Comparison of ENCODE assay signal across 21 cellular contexts in the genomic region with DNA sequence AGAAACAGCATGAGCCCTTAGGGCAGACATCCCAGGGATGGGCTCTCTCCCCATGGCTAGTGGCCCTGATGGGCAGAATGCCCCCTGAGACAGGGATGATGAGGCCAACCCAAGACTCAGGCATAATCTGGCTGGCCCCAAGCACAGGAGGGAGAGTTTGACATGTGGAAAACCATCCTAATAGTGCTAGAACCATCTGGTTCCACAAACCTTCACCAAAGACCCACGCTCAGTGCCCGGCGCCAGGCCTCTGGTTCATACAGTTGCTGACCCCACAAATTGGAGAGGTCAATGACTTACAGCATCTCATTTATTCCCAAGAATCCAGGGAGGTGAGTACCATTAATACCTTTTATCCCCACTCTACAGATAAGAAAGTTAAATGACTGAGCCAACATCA.
DNase-seq lines count a peak whose midpoint lies in the region; ATAC-seq and TF ChIP-seq lines count a peak whose summit lies in the region.
"Had no signal": no experiment of that assay in that cellular context is flagged by ENCODE, and none has a peak within 500 bp of the region (broad histone marks: within the 10 kb centered on the region; RNA-seq: fewer than 3 reads in every experiment).

No MANE protein-coding gene starts in this region.

- H4K20me1 ChIP-seq in osteoblast (ENCODE audit: insufficient read depth, low read length), result peaks cover 62% of the 10 kb centered on the region

- peak overlapping the region in 4 of 7 donors; percentile 2 to 72 (median 68) for H3K27ac Mint-ChIP-seq in CD14-positive monocyte
- peak overlapping the region; percentile 81 for H3K27ac Mint-ChIP-seq in chondrocyte (ENCODE audit: unreplicated experiment)
- H3K27ac Mint-ChIP-seq: CD4-positive, alpha-beta T cell; stimulated activated naive B cell treated with anti-CD40 and anti-IgM and Interleukin-4, amounts not matched to agents 10 μg/mL and 1 μg/mL and 100 μg/mL, for 72 hours; T-helper 1 cell treated with Interleukin-12 subunit alpha and Interleukin-12 subunit beta and Interleukin-4 antibody, amounts not matched to agents 30 μg/mL and 1 μg/mL, for 36 hours had no signal

- H3K36me3 ChIP-seq in osteoblast (ENCODE audit: insufficient read depth, low read length) (peaks cover 17% of the 10 kb centered on the region), suprapubic skin (no peaks in the 10 kb centered on the region)
- H3K36me3 ChIP-seq: HAP-1 had no signal

- DNase-seq in CD14-positive monocyte (ENCODE audit: low spot score) (no peak), chondrocyte (ENCODE audit: low spot score) (peak; percentile 61), osteoblast (ENCODE audit: insufficient read length, low spot score, missing footprints) (peak; percentile 56), suprapubic skin (ENCODE audit: low spot score in 2 of 2) (no peak), NCI-H526 treated with DMSO at 0.1 percent for 48 hours (lab: John Stamatoyannopoulos, UW) (no peak), NCI-H524 (lab: John Stamatoyannopoulos, UW) (no peak), omental fat pad (ENCODE audit: low spot score) (no peak)
- DNase-seq: activated gamma-delta T cell treated with Interleukin-2 at 50 U/mL for 16 hours; CD4-positive, alpha-beta T cell; GDM1; hippocampal formation; NCI-H187 treated with DMSO at 0.1 percent for 48 hours; NCI-H2227 treated with DMSO at 0.1 percent for 48 hours; stimulated activated naive B cell treated with anti-CD40 and anti-IgM and Interleukin-4, amounts not matched to agents 10 μg/mL and 1 μg/mL and 100 μg/mL, for 72 hours had no signal

- no peak overlapping the region for H3K27ac ChIP-seq in osteoblast (ENCODE audit: low read depth, low read length)
- peak overlapping the region; percentile 88 for H3K27ac ChIP-seq in suprapubic skin
- H3K27ac ChIP-seq: SJSA1, VCaP had no signal

- no peak overlapping the region for H3K4me3 ChIP-seq in osteoblast (ENCODE audit: insufficient read depth, low read length)
- no peak overlapping the region for H3K4me3 ChIP-seq in suprapubic skin
- H3K4me3 ChIP-seq: HAP-1, K562, SJSA1 had no signal

- H2AFZ ChIP-seq in osteoblast (ENCODE audit: low read length), result no peak overlapping the region

- peaks cover 58% of the 10 kb centered on the region for H3K4me1 Mint-ChIP-seq in CD14-positive monocyte
- H3K4me1 Mint-ChIP-seq in chondrocyte (ENCODE audit: low read depth), result peaks cover 91% of the 10 kb centered on the region

- intact Hi-C loops in CD14-positive monocyte (cut with micrococcal nuclease), result loop anchor here in 1 of 2 donors (5.0 kb wide), 1 partner anchor 40 kb away; no protein-coding TSS in a partner anchor

- H3K36me3 Mint-ChIP-seq in CD14-positive monocyte, result peaks cover 10 to 26% of the 10 kb centered on the region in 2 donors
- peaks cover 9% of the 10 kb centered on the region for H3K36me3 Mint-ChIP-seq in chondrocyte (ENCODE audit: low read depth)
- H3K36me3 Mint-ChIP-seq: stimulated activated naive B cell treated with anti-CD40 and anti-IgM and Interleukin-4, amounts not matched to agents 10 μg/mL and 1 μg/mL and 100 μg/mL, for 72 hours had no signal

- H3K27me3 Mint-ChIP-seq in CD14-positive monocyte (ENCODE audit: low read depth in 3 of 3) (peaks cover 0 to 18% (median 9%) of the 10 kb centered on the region in 3 donors), chondrocyte (ENCODE audit: low read depth) (no peaks in the 10 kb centered on the region)

- no peak for TF ChIP-seq EP300 in suprapubic skin (IDR thresholded peaks at IDR 0.05)

- no peak for TF ChIP-seq POLR2A in suprapubic skin (IDR thresholded peaks at IDR 0.05)

- no peak overlapping the region for H3K4me3 Mint-ChIP-seq in CD14-positive monocyte
- H3K4me3 Mint-ChIP-seq in chondrocyte (ENCODE audit: unreplicated experiment), result no peak overlapping the region
- H3K4me3 Mint-ChIP-seq: CD4-positive, alpha-beta T cell; nephron; stimulated activated naive B cell treated with anti-CD40 and anti-IgM and Interleukin-4, amounts not matched to agents 10 μg/mL and 1 μg/mL and 100 μg/mL, for 72 hours; T-helper 1 cell treated with Interleukin-12 subunit alpha and Interleukin-12 subunit beta and Interleukin-4 antibody, amounts not matched to agents 30 μg/mL and 1 μg/mL, for 36 hours had no signal

- TF ChIP-seq CTCF in CD14-positive monocyte (IDR thresholded peaks at IDR 0.05), result no peak
- no peak for TF ChIP-seq CTCF in chondrocyte (IDR thresholded peaks at IDR 0.05)
- no peak for TF ChIP-seq CTCF in osteoblast (IDR thresholded peaks at IDR 0.05; ENCODE audit: extremely low read depth, low read depth, low read length)
- TF ChIP-seq CTCF in suprapubic skin (IDR thresholded peaks at IDR 0.05), result no peak
- TF ChIP-seq CTCF in omental fat pad (IDR thresholded peaks at IDR 0.05), result no peak

- peaks cover 37% of the 10 kb centered on the region for H3K79me2 ChIP-seq in osteoblast (ENCODE audit: insufficient read depth, low read length)

- H3K9me3 Mint-ChIP-seq in CD14-positive monocyte, result peaks cover 0 to 3% (median 0%) of the 10 kb centered on the region in 7 donors
- no peaks in the 10 kb centered on the region for H3K9me3 Mint-ChIP-seq in chondrocyte (ENCODE audit: low read depth)
- H3K9me3 Mint-ChIP-seq: CD4-positive, alpha-beta T cell; nephron; stimulated activated naive B cell treated with anti-CD40 and anti-IgM and Interleukin-4, amounts not matched to agents 10 μg/mL and 1 μg/mL and 100 μg/mL, for 72 hours; T-helper 1 cell treated with Interleukin-12 subunit alpha and Interleukin-12 subunit beta and Interleukin-4 antibody, amounts not matched to agents 30 μg/mL and 1 μg/mL, for 36 hours had no signal

- H3K27me3 ChIP-seq in osteoblast (ENCODE audit: insufficient read depth, low read length), result no peaks in the 10 kb centered on the region
- no peaks in the 10 kb centered on the region for H3K27me3 ChIP-seq in suprapubic skin
- H3K27me3 ChIP-seq: SJSA1 had no signal

- no peak overlapping the region for H3K4me2 ChIP-seq in osteoblast (ENCODE audit: insufficient read depth, low read length)

- WGBS in suprapubic skin, result no CpG with 5 or more reads among the region's 3 CpGs

- ATAC-seq in HG03196 (IDR thresholded peaks at IDR 0.05; ENCODE audit: unreplicated experiment) (no peak), omental fat pad (ENCODE audit: low FRiP score) (no peak)
- ATAC-seq: K562; stimulated activated naive B cell treated with anti-CD40 and anti-IgM and Interleukin-4, amounts not matched to agents 10 μg/mL and 1 μg/mL and 100 μg/mL, for 72 hours had no signal

- H3K9me3 ChIP-seq in osteoblast (ENCODE audit: low read depth, low read length), result no peaks in the 10 kb centered on the region
- H3K9me3 ChIP-seq in suprapubic skin, result no peaks in the 10 kb centered on the region
- H3K9me3 ChIP-seq: HAP-1, SJSA1 had no signal

- H3K4me1 ChIP-seq in osteoblast (ENCODE audit: insufficient read depth, low read length), result peaks cover 53% of the 10 kb centered on the region
- peaks cover 91% of the 10 kb centered on the region for H3K4me1 ChIP-seq in suprapubic skin
- H3K4me1 ChIP-seq: HAP-1 had no signal

Comparison
In these comparisons a context has a peak if more than half of its experiments do, and no peak if none do; other contexts are left out.
1. DNase-seq: peak in chondrocyte (single experiment) and osteoblast (single experiment); none in CD14-positive monocyte (single experiment), suprapubic skin (0 of 2), NCI-H526 treated with DMSO at 0.1 percent for 48 hours (single experiment), NCI-H524 (0 of 2) and omental fat pad (single experiment).